In the genomic region with DNA sequence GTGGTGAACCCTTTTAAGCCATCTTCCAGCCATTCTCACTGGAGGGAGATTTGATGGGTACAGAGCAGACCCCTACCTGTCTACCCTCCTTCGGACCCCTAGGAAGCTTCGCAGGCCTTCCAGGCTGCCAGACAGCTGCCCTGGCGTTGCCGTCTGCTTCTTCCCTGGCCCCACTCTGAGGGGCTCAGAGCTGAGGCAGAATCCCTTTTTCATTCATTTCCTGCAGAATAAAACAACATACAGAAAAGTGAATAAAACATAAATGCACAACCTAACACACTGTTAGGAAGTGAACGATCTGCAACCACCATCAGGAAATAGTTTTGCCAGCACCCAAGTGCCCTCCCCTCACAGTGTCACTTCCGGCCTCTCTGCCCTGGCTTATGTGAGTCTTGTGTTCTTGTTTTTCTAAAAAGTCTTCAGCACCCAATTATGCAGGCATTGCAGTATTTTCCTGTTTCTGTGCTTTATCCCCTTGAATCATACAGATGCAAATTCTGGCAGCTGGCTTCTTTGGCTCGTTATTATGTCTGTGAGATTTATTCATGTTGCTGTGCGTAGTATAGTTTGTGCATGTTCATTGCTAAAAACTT, we compare ENCODE assay signal across 8 cellular contexts. TPM values are rescaled to one million over a fixed set of nuclear protein-coding genes. Genes with fewer than 3 reads are reported as not detected.
A peak's percentile ranks its signal among the peaks of the same experiment; 100 is the strongest.
DNase-seq lines count a peak whose midpoint lies in the region; ATAC-seq and TF ChIP-seq lines count a peak whose summit lies in the region.

No MANE protein-coding gene starts in this region.

- CTCF ChIA-PET in T-cell (lab: Charles Lee) = no interaction called here
- CTCF ChIA-PET in Calu3 (lab: Charles Lee) = no interaction called here

- peak; percentile 95 to 97 (median 96) for ATAC-seq in T-cell (replicated peaks in 1 of 4)
- peak; percentile 84 for ATAC-seq in activated naive CD8-positive, alpha-beta T cell treated with anti-CD3 and anti-CD28 coated beads, Interleukin-2, amount 50 U/mL, for 24 hours
- no peak for ATAC-seq in GM21576 (IDR thresholded peaks at IDR 0.05; ENCODE audit: unreplicated experiment)
- no peak for ATAC-seq in HG03432 (IDR thresholded peaks at IDR 0.05; ENCODE audit: unreplicated experiment)

- no TSS peak for BruUV-seq in Calu3 (replicated peaks; lab: Mats Ljungman, UMichigan)

- no peaks in the 10 kb centered on the region for H3K27me3 Mint-ChIP-seq in T-cell
- H3K27me3 Mint-ChIP-seq in activated naive CD8-positive, alpha-beta T cell treated with anti-CD3 and anti-CD28 coated beads, Interleukin-2, amount 50 U/mL, for 24 hours = no peaks in the 10 kb centered on the region
- no peaks in the 10 kb centered on the region for H3K27me3 Mint-ChIP-seq in Calu3 (ENCODE audit: unreplicated experiment)

- POLR2A ChIA-PET in T-cell (lab: Charles Lee) = no interaction called here

- H3K4me1 Mint-ChIP-seq in T-cell (peaks cover 62 to 74% (median 66%) of the 10 kb centered on the region in 3 donors), Calu3 (ENCODE audit: low read depth, unreplicated experiment) (peaks cover 8% of the 10 kb centered on the region)
- peaks cover 66% of the 10 kb centered on the region for H3K4me1 Mint-ChIP-seq in activated naive CD8-positive, alpha-beta T cell treated with anti-CD3 and anti-CD28 coated beads, Interleukin-2, amount 50 U/mL, for 24 hours

- no peak for TF ChIP-seq CTCF in Calu3 (IDR thresholded peaks at IDR 0.05; ENCODE audit: unreplicated experiment)

- DNase-seq in EH (ENCODE audit: low read depth) = peak; percentile 69
- peak; percentile 52 to 89 (median 79) for DNase-seq in T-cell
- DNase-seq in activated naive CD8-positive, alpha-beta T cell treated with anti-CD3 and anti-CD28 coated beads, Interleukin-2, amount 50 U/mL, for 24 hours = peak; percentile 64
- peak; percentile 25 for DNase-seq in islet precursor cell
- peak; percentile 70 for DNase-seq in stimulated activated CD4-positive, alpha-beta T cell treated with anti-CD3 and anti-CD28 coated beads, Interleukin-4, amount 100 ng/mL, for 24 hours
- DNase-seq in Calu3 = no peak

- intact Hi-C loops in Calu3 (cut with micrococcal nuclease; ENCODE audit: unreplicated experiment) = no loop called here

- H3K36me3 Mint-ChIP-seq in T-cell (no peaks in the 10 kb centered on the region), Calu3 (ENCODE audit: insufficient read depth, unreplicated experiment) (peaks cover 3% of the 10 kb centered on the region)
- H3K36me3 Mint-ChIP-seq in activated naive CD8-positive, alpha-beta T cell treated with anti-CD3 and anti-CD28 coated beads, Interleukin-2, amount 50 U/mL, for 24 hours (ENCODE audit: low read depth) = peaks cover 10% of the 10 kb centered on the region

- H3K9me3 Mint-ChIP-seq in T-cell (peaks cover 0 to 4% (median 0%) of the 10 kb centered on the region in 3 donors), Calu3 (ENCODE audit: low read depth, unreplicated experiment) (peaks cover 2% of the 10 kb centered on the region)
- H3K9me3 Mint-ChIP-seq in activated naive CD8-positive, alpha-beta T cell treated with anti-CD3 and anti-CD28 coated beads, Interleukin-2, amount 50 U/mL, for 24 hours = peaks cover 5% of the 10 kb centered on the region

- peak overlapping the region; percentile 76 to 83 (median 78) for H3K4me3 Mint-ChIP-seq in T-cell
- H3K4me3 Mint-ChIP-seq in activated naive CD8-positive, alpha-beta T cell treated with anti-CD3 and anti-CD28 coated beads, Interleukin-2, amount 50 U/mL, for 24 hours = peak overlapping the region; percentile 76
- H3K4me3 Mint-ChIP-seq in Calu3 (ENCODE audit: low read depth, unreplicated experiment) = no peak overlapping the region

- H3K27ac Mint-ChIP-seq in T-cell = peak overlapping the region; percentile 91 to 93
- H3K27ac Mint-ChIP-seq in activated naive CD8-positive, alpha-beta T cell treated with anti-CD3 and anti-CD28 coated beads, Interleukin-2, amount 50 U/mL, for 24 hours = peak overlapping the region; percentile 84
- no peak overlapping the region for H3K27ac Mint-ChIP-seq in Calu3 (ENCODE audit: unreplicated experiment)

RNA-seq across cellular contexts. Expression of gene ADD1, which starts 5.6 kb away (rescaled TPM):
- total RNA-seq in T-cell = 100 to 1,000 TPM; 241 to 274 (median 256) TPM
- 123 and 125 TPM in 2 replicates for total RNA-seq in Calu3 (2022)

RNA-seq across cellular contexts. Expression of gene SH3BP2, which starts 45.1 kb away (rescaled TPM):
- total RNA-seq in T-cell = 10 to 100 TPM; 44.0 to 68.2 (median 49.7) TPM
- total RNA-seq in Calu3 (2022) = 20.7 and 22.7 TPM in 2 replicates

Comparison
In these comparisons a context has a peak if more than half of its experiments do, and no peak if none do; other contexts are left out.
1. ATAC-seq: peak in T-cell (4 of 4) and activated naive CD8-positive, alpha-beta T cell treated with anti-CD3 and anti-CD28 coated beads, Interleukin-2, amount 50 U/mL, for 24 hours (single experiment); none in GM21576 (single experiment) and HG03432 (single experiment).